Comparison of ENCODE assay signal across 8 cellular contexts in genomic region chr1:115337633-115338456, GRCh38. TPM values are rescaled to one million over a fixed set of nuclear protein-coding genes. Genes with fewer than 3 reads are reported as not detected.
DNase-seq lines count a peak whose midpoint lies in the region; TF ChIP-seq lines count a peak whose summit lies in the region.

Gene NGF, minus strand, starts transcription at chr1:115338249. Its CDS starts 51,454 bp downstream, at chr1:115286795.

- peak within 1 kb of the TSS; percentile 93 for H3K4me3 ChIP-seq in AG04450 (ENCODE audit: low read depth, low read length)
- no peak within 1 kb of the TSS for H3K4me3 ChIP-seq in OCI-LY7 (ENCODE audit: low read depth, low read length, poor library complexity, severe bottlenecking)

- no peaks in the 10 kb centered on the region for H3K9me3 Mint-ChIP-seq in mesothelial cell of epicardium

- peak within 1 kb of the TSS; percentile 11 for H3K27ac ChIP-seq in AG04450 (ENCODE audit: low read depth, low read length)
- no peak within 1 kb of the TSS for H3K27ac ChIP-seq in OCI-LY7 (ENCODE audit: low read depth, low read length, poor library complexity, severe bottlenecking)

- no peaks in the 10 kb centered on the region for H3K9me2 ChIP-seq in OCI-LY7 (ENCODE audit: insufficient read depth, low read length)

- peak within 1 kb of the TSS; percentile 77 for H3K27ac Mint-ChIP-seq in mesothelial cell of epicardium

- no peaks in the 10 kb centered on the region for H3K27me3 ChIP-seq in AG04450 (ENCODE audit: control insufficient read depth, insufficient read depth, low read length)

- peaks cover 20% of the 10 kb centered on the region for H3K4me1 ChIP-seq in OCI-LY7 (ENCODE audit: insufficient read depth, low read length, poor library complexity, severe bottlenecking)

- peak within 1 kb of the TSS; percentile 87 for H3K4me3 Mint-ChIP-seq in mesothelial cell of epicardium

- TF ChIP-seq CTCF in AG04450 (IDR thresholded peaks at IDR 0.05; ENCODE audit: low read depth, low read length) (peak; percentile 3; the same call in 1 of the 2 replicates), mesothelial cell of epicardium (IDR thresholded peaks at IDR 0.05; ENCODE audit: unreplicated experiment) (no peak), OCI-LY7 (conservative IDR thresholded peaks at IDR 0.05; ENCODE audit: low read length) (no peak)

- H3K9me3 ChIP-seq in AG04450 (ENCODE audit: control insufficient read depth, insufficient read depth, low read length) (no peaks in the 10 kb centered on the region), OCI-LY7 (ENCODE audit: low read length) (no peaks in the 10 kb centered on the region)

- intact Hi-C loops in OCI-LY7 (cut with micrococcal nuclease; ENCODE audit: unreplicated experiment): no loop called here

- BruUV-seq in OCI-LY7 (replicated peaks; lab: Mats Ljungman, UMichigan): no TSS peak

- peaks cover 25% of the 10 kb centered on the region for H3K4me1 Mint-ChIP-seq in mesothelial cell of epicardium

- POLR2A ChIA-PET in AG04450 (lab: Yijun Ruan, JAX): interaction anchor here (0.6 to 1.8 kb wide), 5 partner anchors 27 to 321 kb away, joined by 3 to 6 read pairs (median 3); no protein-coding TSS in a partner anchor
- POLR2A ChIA-PET in OCI-LY7 (lab: Charles Lee): no interaction called here

- H3K27me3 Mint-ChIP-seq in mesothelial cell of epicardium (ENCODE audit: low read depth): peaks cover 32% of the 10 kb centered on the region

- H3K36me3 ChIP-seq in OCI-LY7 (ENCODE audit: insufficient read depth, low read length): no peaks in the 10 kb centered on the region

- H3K4me2 ChIP-seq in OCI-LY7 (ENCODE audit: low read length): no peak within 1 kb of the TSS

- DNase-seq in AG04450 (ENCODE audit: low read depth, low spot score): peak; percentile 32
- DNase-seq in NCI-H128 (lab: John Stamatoyannopoulos, UW; ENCODE audit: unreplicated experiment): peak; percentile 57
- peak; percentile 79 for DNase-seq in ecto neural progenitor cell (ENCODE audit: low spot score)
- peak in 1 of 2 experiments; percentile 68 for DNase-seq in mesothelial cell of epicardium (ENCODE audit: low spot score in 2 of 2, unreplicated experiment in 2 of 2)
- no peak for DNase-seq in OCI-LY7 (ENCODE audit: low spot score)
- no peak for DNase-seq in NOMO-1 (lab: John Stamatoyannopoulos, UW; ENCODE audit: unreplicated experiment in 2 of 2)
- DNase-seq in HuH-7 (ENCODE audit: low spot score): no peak
- DNase-seq in middle frontal gyrus (ENCODE audit: extremely low spot score, low spot score): no peak

- H4K20me1 ChIP-seq in OCI-LY7 (ENCODE audit: insufficient read depth, low read length): no peaks in the 10 kb centered on the region

- H2AFZ ChIP-seq in OCI-LY7 (ENCODE audit: low read length): no peak within 1 kb of the TSS

- CTCF ChIA-PET in AG04450 (lab: Charles Lee) (interaction anchor here (0.9 to 3.0 kb wide), 4 partner anchors 196 to 258 kb away, joined by 3 to 21 read pairs (median 4); no protein-coding TSS in a partner anchor), OCI-LY7 (lab: Charles Lee; ENCODE audit: unreplicated experiment) (no interaction called here)

- no peaks in the 10 kb centered on the region for H3K79me2 ChIP-seq in OCI-LY7 (ENCODE audit: insufficient read depth, low read depth, low read length)

- no peaks in the 10 kb centered on the region for H3K36me3 Mint-ChIP-seq in mesothelial cell of epicardium

RNA-seq across cellular contexts. Expression of gene NGF, which starts in this region (rescaled TPM):
- 6.7 and 7.3 TPM in 2 replicates for polyA plus RNA-seq in AG04450 (2011; rRNA removed)
- 5.9 and 6.2 TPM in 2 replicates for polyA minus RNA-seq in AG04450 (2011; rRNA and poly(A)+ RNA removed)
- 4.2 to 4.6 TPM (median 4.5 TPM) in 3 replicates for total RNA-seq in mesothelial cell of epicardium
- total RNA-seq in OCI-LY7 (2014; rRNA removed; shearing (Covaris generic)): not detected in 2 replicates
- not detected in 2 replicates for total RNA-seq in OCI-LY7 (2022)

Comparison
In these comparisons a context has a peak if more than half of its experiments do, and no peak if none do; other contexts are left out.
1. DNase-seq: peak in AG04450 (single experiment), NCI-H128 (single experiment) and ecto neural progenitor cell (single experiment); none in OCI-LY7 (single experiment), NOMO-1 (0 of 2), HuH-7 (single experiment) and middle frontal gyrus (single experiment).